ENCODE assay signal across 21 cellular contexts in genomic region chr11:16002942-16003341, GRCh38.
DNase-seq lines count a peak whose midpoint lies in the region; ATAC-seq and TF ChIP-seq lines count a peak whose summit lies in the region.
"Had no signal": no experiment of that assay in that cellular context is flagged by ENCODE, and none has a peak within 500 bp of the region (broad histone marks: within the 10 kb centered on the region; RNA-seq: fewer than 3 reads in every experiment).

No MANE protein-coding gene starts in this region.

- no peak overlapping the region for H3K4me3 Mint-ChIP-seq in neural crest cell
- H3K4me3 Mint-ChIP-seq: activated B cell treated with CpG ODN at 0.5 μM for 24 hours; activated naive CD8-positive, alpha-beta T cell treated with anti-CD3 and anti-CD28 coated beads, Interleukin-2, amount 50 U/mL, for 24 hours had no signal

- 52 to 71% methylated on average over 1 of the region's 1 CpG for WGBS in heart right ventricle, 2 donors

- no peaks in the 10 kb centered on the region for H3K9me3 Mint-ChIP-seq in neural crest cell
- H3K9me3 Mint-ChIP-seq: activated B cell treated with CpG ODN at 0.5 μM for 24 hours; activated naive CD8-positive, alpha-beta T cell treated with anti-CD3 and anti-CD28 coated beads, Interleukin-2, amount 50 U/mL, for 24 hours had no signal

- intact Hi-C loops in heart right ventricle (cut with DNase I), result no loop called here

- ATAC-seq in heart right ventricle, result peak; percentile 52 to 94 (median 86)
- ATAC-seq: activated naive CD8-positive, alpha-beta T cell treated with anti-CD3 and anti-CD28 coated beads, Interleukin-2, amount 50 U/mL, for 24 hours had no signal

- TF ChIP-seq CTCF in heart right ventricle (IDR thresholded peaks at IDR 0.05) (no peak), neural crest cell (conservative IDR thresholded peaks at IDR 0.05) (no peak)

- H3K4me1 Mint-ChIP-seq in neural crest cell, result peaks cover 26% of the 10 kb centered on the region
- H3K4me1 Mint-ChIP-seq: activated B cell treated with CpG ODN at 0.5 μM for 24 hours; activated naive CD8-positive, alpha-beta T cell treated with anti-CD3 and anti-CD28 coated beads, Interleukin-2, amount 50 U/mL, for 24 hours had no signal

- H3K27ac ChIP-seq in ACC112 (ENCODE audit: low read depth, low read length), result peak overlapping the region; percentile 61; the same call in 1 of the 2 replicates
- H3K27ac ChIP-seq in heart right ventricle, result peak overlapping the region in 9 of 10 donors; percentile 12 to 75 (median 52)
- H3K27ac ChIP-seq: C4-2B, RWPE1 had no signal

- no peaks in the 10 kb centered on the region for H3K36me3 Mint-ChIP-seq in neural crest cell (ENCODE audit: low read depth)

- H3K36me3 ChIP-seq in ACC112 (ENCODE audit: insufficient read depth, low read length) (no peaks in the 10 kb centered on the region), heart right ventricle (peaks cover 0 to 7% (median 0%) of the 10 kb centered on the region in 9 donors)

- peak overlapping the region; percentile 48 for H3K27ac Mint-ChIP-seq in neural crest cell (ENCODE audit: unreplicated experiment)
- H3K27ac Mint-ChIP-seq: activated B cell treated with CpG ODN at 0.5 μM for 24 hours; activated naive CD8-positive, alpha-beta T cell treated with anti-CD3 and anti-CD28 coated beads, Interleukin-2, amount 50 U/mL, for 24 hours had no signal

- no peaks in the 10 kb centered on the region for H3K27me3 Mint-ChIP-seq in neural crest cell (ENCODE audit: low read depth)
- H3K27me3 Mint-ChIP-seq: activated B cell treated with CpG ODN at 0.5 μM for 24 hours; activated naive CD8-positive, alpha-beta T cell treated with anti-CD3 and anti-CD28 coated beads, Interleukin-2, amount 50 U/mL, for 24 hours had no signal

- DNase-seq in NCI-H69 (lab: John Stamatoyannopoulos, UW) (peak; percentile 23), heart right ventricle (no peak), neural crest cell (ENCODE audit: low read depth, low spot score) (no peak), anterior cingulate cortex (lab: John Stamatoyannopoulos, UW) (no peak), T1000 (lab: John Stamatoyannopoulos, UW) (no peak), germinal center (ENCODE audit: low spot score) (no peak), NCI-H1048 (lab: John Stamatoyannopoulos, UW) (no peak)
- DNase-seq: activated B cell treated with CpG ODN at 0.5 μM for 24 hours; activated CD4-positive, alpha-beta T cell treated with anti-CD3 and anti-CD28 coated beads, Interleukin-2, amount 50 U/mL, for 48 hours; activated effector memory CD4-positive, alpha-beta T cell treated with Interleukin-2 at 50 U/mL for 16 hours; activated naive CD8-positive, alpha-beta T cell treated with anti-CD3 and anti-CD28 coated beads, Interleukin-2, amount 50 U/mL, for 24 hours; GOT3; head of caudate nucleus; NCI-H2029 treated with DMSO at 0.1 percent for 48 hours; NCI-H526 treated with DMSO at 0.1 percent for 48 hours; nucleus accumbens; stimulated activated CD4-positive, alpha-beta T cell treated with anti-CD3 and anti-CD28 coated beads, Interleukin-15, amount 100 ng/mL, for 24 hours; T-helper 9 cell had no signal

- H3K4me3 ChIP-seq in ACC112 (ENCODE audit: low read depth, low read length), result no peak overlapping the region
- no peak overlapping the region for H3K4me3 ChIP-seq in heart right ventricle

- no peak overlapping the region for H2AFZ ChIP-seq in ACC112 (ENCODE audit: low read length, unreplicated experiment)

- peaks cover 34% of the 10 kb centered on the region for H3K4me1 ChIP-seq in ACC112 (ENCODE audit: control insufficient read depth, insufficient read depth, low read length, unreplicated experiment)
- H3K4me1 ChIP-seq in heart right ventricle, result peaks cover 0 to 55% (median 13%) of the 10 kb centered on the region in 9 donors

- H3K9me3 ChIP-seq in heart right ventricle, result no peaks in the 10 kb centered on the region

- no peaks in the 10 kb centered on the region for H3K79me2 ChIP-seq in ACC112 (ENCODE audit: control insufficient read depth, insufficient read depth, low read length, unreplicated experiment)

- H3K27me3 ChIP-seq in ACC112 (ENCODE audit: insufficient read depth, low read length) (peaks cover 18% of the 10 kb centered on the region; the same call in 1 of the 2 replicates), heart right ventricle (no peaks in the 10 kb centered on the region)
